ENCODE assay signal across 7 cellular contexts in the genomic region with DNA sequence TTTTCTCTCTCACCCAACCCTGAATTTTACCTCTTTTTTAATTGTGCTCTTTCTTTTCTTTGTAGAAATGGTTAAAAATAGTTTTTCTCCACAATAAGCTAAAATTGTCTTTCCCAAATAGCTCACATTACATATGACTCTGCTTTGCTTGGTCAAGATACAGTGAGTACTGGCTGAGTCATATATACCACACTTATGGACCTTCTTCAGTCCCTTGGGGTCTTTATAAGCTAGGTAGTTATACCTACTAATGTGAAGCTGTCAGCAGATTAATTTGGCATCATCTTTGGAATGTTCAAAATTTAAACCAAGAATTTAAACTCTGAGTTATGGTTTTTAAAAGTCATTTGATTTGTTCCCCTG.
DNase-seq lines count a peak whose midpoint lies in the region; ATAC-seq and TF ChIP-seq lines count a peak whose summit lies in the region.
"Not testable (repeated sequence)": the region's sequence is repeated elsewhere in the genome, so short reads cannot be mapped to it uniquely, and the experiment has no call there.

No MANE protein-coding gene starts in this region.

- H4K91ac ChIP-seq in IMR-90 (ENCODE audit: insufficient read depth, low read depth, low read length), result not testable (repeated sequence)

- H3K4me3 ChIP-seq in BJ (ENCODE audit: low read depth, low read length); IMR-90 (ENCODE audit: insufficient read depth, low read depth, low read length); SK-N-SH (ENCODE audit: low read depth in 2 of 2, low read length in 1 of 2); mammary epithelial cell (replicated peaks in 1 of 3; ENCODE audit: insufficient read depth in 1 of 3, low read depth in 2 of 3, low read length in 3 of 3); heart left ventricle; osteoblast (ENCODE audit: insufficient read depth, low read length): not testable (repeated sequence)

- H2AK9ac ChIP-seq in IMR-90 (replicated peaks; ENCODE audit: low read depth, low read length, poor library complexity), result not testable (repeated sequence)

- BruUV-seq in IMR-90 (replicated peaks; lab: Mats Ljungman, UMichigan); mammary epithelial cell (replicated peaks; lab: Mats Ljungman, UMichigan): not testable (repeated sequence)

- not testable (repeated sequence) for H3K27ac ChIP-seq in IMR-90 (ENCODE audit: insufficient read depth, low read length)
- H3K27ac ChIP-seq in SK-N-SH (ENCODE audit: low read depth in 2 of 2, low read length in 1 of 2), result peak overlapping the region; percentile 22 to 69; a peak in 3 of 4 replicates
- peak overlapping the region; percentile 19 for H3K27ac ChIP-seq in mammary epithelial cell (ENCODE audit: insufficient read depth, low read depth, low read length)
- peak overlapping the region; percentile 71 to 97 (median 78) for H3K27ac ChIP-seq in heart left ventricle
- peak overlapping the region; percentile 81 for H3K27ac ChIP-seq in osteoblast (ENCODE audit: low read depth, low read length)

- H3K14ac ChIP-seq in IMR-90 (replicated peaks; ENCODE audit: low read depth, low read length), result not testable (repeated sequence)

- H2AK5ac ChIP-seq in IMR-90 (ENCODE audit: low read depth, low read length), result not testable (repeated sequence)

- H2BK120ac ChIP-seq in IMR-90 (ENCODE audit: low read depth, low read length), result not testable (repeated sequence)

- TF ChIP-seq EP300 in SK-N-SH (IDR thresholded peaks at IDR 0.05; ENCODE audit: borderline replicate concordance in 1 of 2, low read depth in 1 of 2, low read length in 1 of 2), result not testable (repeated sequence)

- H4K8ac ChIP-seq in IMR-90 (ENCODE audit: low read depth in 2 of 2, low read length in 2 of 2), result not testable (repeated sequence)

- not testable (repeated sequence) for H3K36me3 ChIP-seq in BJ (ENCODE audit: control insufficient read depth, insufficient read depth, low read length); IMR-90 (ENCODE audit: control insufficient read depth, insufficient read depth, low read length); SK-N-SH (replicated peaks in 1 of 2; ENCODE audit: control insufficient read depth in 1 of 2, insufficient read depth in 2 of 2, low read length in 1 of 2); mammary epithelial cell (ENCODE audit: insufficient read depth, low read length); heart left ventricle; osteoblast (ENCODE audit: insufficient read depth, low read length)

- H3K4me1 ChIP-seq in IMR-90 (ENCODE audit: control insufficient read depth, insufficient read depth, low read length), result not testable (repeated sequence)
- peaks cover 0 to 14% of the 10 kb centered on the region in 2 experiments; a peak in 3 of 4 replicates for H3K4me1 ChIP-seq in SK-N-SH (ENCODE audit: control insufficient read depth in 1 of 2, insufficient read depth in 2 of 2, low read depth in 1 of 2, low read length in 1 of 2)
- peaks cover 16% of the 10 kb centered on the region for H3K4me1 ChIP-seq in mammary epithelial cell (ENCODE audit: insufficient read depth, low read length)
- H3K4me1 ChIP-seq in heart left ventricle, result peaks cover 0 to 42% (median 9%) of the 10 kb centered on the region in 12 donors
- peaks cover 15% of the 10 kb centered on the region for H3K4me1 ChIP-seq in osteoblast (ENCODE audit: insufficient read depth, low read length)

- not testable (repeated sequence) for H3K4me2 ChIP-seq in IMR-90 (ENCODE audit: low read depth, low read length); mammary epithelial cell (ENCODE audit: insufficient read depth, low read depth, low read length)
- H3K4me2 ChIP-seq in SK-N-SH (peak overlapping the region; percentile 61), osteoblast (ENCODE audit: insufficient read depth, low read length) (peak overlapping the region; percentile 35)

- in situ Hi-C loops in IMR-90 (cut with MboI; ENCODE audit: low sequenced_read_pairs), result not testable (repeated sequence)
- in situ Hi-C loops in mammary epithelial cell (cut with MboI; ENCODE audit: low sequenced_read_pairs in 2 of 2), result loop anchor here in 1 of 2 donors (10.0 kb wide), 1 partner anchor 255 kb away; the partner anchor contains the start of gene SYT2

- not testable (repeated sequence) for H2BK20ac ChIP-seq in IMR-90 (ENCODE audit: low read depth, low read length)

- DNase-seq in BJ (ENCODE audit: low read depth) (peak; percentile 5), IMR-90 (peak; percentile 86), mammary epithelial cell (peak; percentile 37), fibroblast of gingiva (ENCODE audit: low read depth) (peak; percentile 52)
- not testable (repeated sequence) for DNase-seq in SK-N-SH; heart left ventricle; osteoblast (ENCODE audit: insufficient read length, low spot score, missing footprints)

- H2BK15ac ChIP-seq in IMR-90 (ENCODE audit: low read depth, low read length), result not testable (repeated sequence)

- not testable (repeated sequence) for H3K9me3 ChIP-seq in IMR-90 (ENCODE audit: control insufficient read depth, insufficient read depth, low read length); SK-N-SH; mammary epithelial cell (replicated peaks; ENCODE audit: insufficient read depth, low read length); heart left ventricle; osteoblast (ENCODE audit: low read depth, low read length)

- not testable (repeated sequence) for H3K23ac ChIP-seq in IMR-90 (ENCODE audit: low read depth, low read length)

- TF ChIP-seq RAD21 in IMR-90 (IDR thresholded peaks at IDR 0.05; ENCODE audit: low read length); SK-N-SH (IDR thresholded peaks at IDR 0.05; ENCODE audit: low read length): not testable (repeated sequence)

- ATAC-seq in IMR-90 (ENCODE audit: low read depth), result peak; percentile 64
- peak in 1 of 4 donors; percentile 16 for ATAC-seq in heart left ventricle

- peaks cover 23% of the 10 kb centered on the region for H3F3A ChIP-seq in SK-N-SH (replicated peaks; ENCODE audit: insufficient read depth)

- not testable (repeated sequence) for H3K79me1 ChIP-seq in IMR-90 (ENCODE audit: low read depth in 1 of 2, low read length in 2 of 2)

- not testable (repeated sequence) for H3K4ac ChIP-seq in IMR-90 (ENCODE audit: low read depth, low read length)

- TF ChIP-seq POLR2A in IMR-90 (IDR thresholded peaks at IDR 0.05; ENCODE audit: low read depth, low read length); heart left ventricle (IDR thresholded peaks at IDR 0.05): not testable (repeated sequence)

- not testable (repeated sequence) for H3K18ac ChIP-seq in IMR-90 (ENCODE audit: low read depth, low read length)

- TF ChIP-seq CTCF in BJ (IDR thresholded peaks at IDR 0.05; ENCODE audit: insufficient read depth, low read depth, low read length); IMR-90 (conservative IDR thresholded peaks at IDR 0.05; ENCODE audit: low read depth, low read length); SK-N-SH (IDR thresholded peaks at IDR 0.05); mammary epithelial cell (conservative IDR thresholded peaks at IDR 0.05 in 1 of 2, IDR thresholded peaks at IDR 0.05 in 1 of 2; ENCODE audit: extremely low read depth in 1 of 2, insufficient read depth in 1 of 2, low read depth in 1 of 2, low read length in 2 of 2); heart left ventricle (IDR thresholded peaks at IDR 0.05); osteoblast (IDR thresholded peaks at IDR 0.05; ENCODE audit: extremely low read depth, low read depth, low read length): not testable (repeated sequence)

- H3K56ac ChIP-seq in IMR-90 (ENCODE audit: extremely low read depth, insufficient read depth, low read length), result not testable (repeated sequence)

- CTCF ChIA-PET in BJ (lab: Yijun Ruan, JAX), result interaction anchor here (1.3 to 2.3 kb wide), 3 partner anchors 140 to 259 kb away, joined by 4 to 12 read pairs (median 6); no protein-coding TSS in a partner anchor
- CTCF ChIA-PET in IMR-90 (lab: Yijun Ruan, JAX); mammary epithelial cell (lab: Charles Lee; ENCODE audit: low non-redundant PET): not testable (repeated sequence)
- CTCF ChIA-PET in SK-N-SH (lab: Yijun Ruan, JAX), result interaction anchor here (0.7 to 8.3 kb wide), 4 partner anchors 116 to 267 kb away, joined by 3 to 67 read pairs (median 3); no protein-coding TSS in a partner anchor

- POLR2A ChIA-PET in BJ (lab: Charles Lee), result interaction anchor here (0.6 kb wide), 1 partner anchor 41 kb away, joined by 12 read pairs; no protein-coding TSS in a partner anchor
- POLR2A ChIA-PET in IMR-90 (lab: Charles Lee; ENCODE audit: unreplicated experiment); SK-N-SH (lab: Yijun Ruan, JAX): not testable (repeated sequence)

- H4K5ac ChIP-seq in IMR-90 (ENCODE audit: low read depth, low read length), result not testable (repeated sequence)

- intact Hi-C loops in IMR-90 (cut with micrococcal nuclease) (loop anchor here (5.0 kb wide), 1 partner anchor 537 kb away; no protein-coding TSS in a partner anchor), heart left ventricle (cut with DNase I) (loop anchor here in 9 of 10 donors (5.0 to 10.0 kb wide), 7 partner anchors 48 to 257 kb away; partner anchors contain the start of genes PPP1R12B (in 4 of the 9), UBE2T (in 4 of the 9) and SYT2 (in 3 of the 9))
- intact Hi-C loops in mammary epithelial cell (cut with micrococcal nuclease), result not testable (repeated sequence)

- not testable (repeated sequence) for H3K9me1 ChIP-seq in IMR-90 (ENCODE audit: insufficient read depth, low read length)

- H2BK5ac ChIP-seq in IMR-90 (ENCODE audit: low read depth, low read length, poor library complexity, severe bottlenecking), result peak overlapping the region; percentile 65

- H2AFZ ChIP-seq in IMR-90 (replicated peaks; ENCODE audit: low read length, poor library complexity); SK-N-SH (ENCODE audit: low read depth); mammary epithelial cell (ENCODE audit: low read depth, low read length); osteoblast (ENCODE audit: low read length): not testable (repeated sequence)

- not testable (repeated sequence) for H4K20me1 ChIP-seq in IMR-90 (ENCODE audit: insufficient read depth, low read length); SK-N-SH (ENCODE audit: insufficient read depth); mammary epithelial cell (ENCODE audit: insufficient read depth, low read length); osteoblast (ENCODE audit: insufficient read depth, low read length)

- dilution Hi-C loops in IMR-90 (cut with HindIII; ENCODE audit: low sequenced_read_pairs, unreplicated experiment); mammary epithelial cell (cut with HindIII; ENCODE audit: low sequenced_read_pairs): not testable (repeated sequence)

- not testable (repeated sequence) for H3K9me2 ChIP-seq in SK-N-SH

- not testable (repeated sequence) for H3K9ac ChIP-seq in IMR-90 (ENCODE audit: low read depth, low read length); mammary epithelial cell (ENCODE audit: insufficient read depth, low read length)
- H3K9ac ChIP-seq in SK-N-SH, result peak overlapping the region; percentile 26; the same call in 1 of the 2 replicates

- H3K27me3 ChIP-seq in BJ (ENCODE audit: control insufficient read depth, insufficient read depth, low read length); IMR-90 (ENCODE audit: control insufficient read depth, insufficient read depth, low read length); SK-N-SH (ENCODE audit: insufficient read depth); mammary epithelial cell (ENCODE audit: insufficient read depth, low read length); heart left ventricle; osteoblast (ENCODE audit: insufficient read depth, low read length): not testable (repeated sequence)

- not testable (repeated sequence) for H3K79me2 ChIP-seq in SK-N-SH (ENCODE audit: insufficient read depth); mammary epithelial cell (ENCODE audit: insufficient read depth, low read length); osteoblast (ENCODE audit: insufficient read depth, low read length)
